Comparison of ENCODE assay signal across 1 cellular context in the genomic region with DNA sequence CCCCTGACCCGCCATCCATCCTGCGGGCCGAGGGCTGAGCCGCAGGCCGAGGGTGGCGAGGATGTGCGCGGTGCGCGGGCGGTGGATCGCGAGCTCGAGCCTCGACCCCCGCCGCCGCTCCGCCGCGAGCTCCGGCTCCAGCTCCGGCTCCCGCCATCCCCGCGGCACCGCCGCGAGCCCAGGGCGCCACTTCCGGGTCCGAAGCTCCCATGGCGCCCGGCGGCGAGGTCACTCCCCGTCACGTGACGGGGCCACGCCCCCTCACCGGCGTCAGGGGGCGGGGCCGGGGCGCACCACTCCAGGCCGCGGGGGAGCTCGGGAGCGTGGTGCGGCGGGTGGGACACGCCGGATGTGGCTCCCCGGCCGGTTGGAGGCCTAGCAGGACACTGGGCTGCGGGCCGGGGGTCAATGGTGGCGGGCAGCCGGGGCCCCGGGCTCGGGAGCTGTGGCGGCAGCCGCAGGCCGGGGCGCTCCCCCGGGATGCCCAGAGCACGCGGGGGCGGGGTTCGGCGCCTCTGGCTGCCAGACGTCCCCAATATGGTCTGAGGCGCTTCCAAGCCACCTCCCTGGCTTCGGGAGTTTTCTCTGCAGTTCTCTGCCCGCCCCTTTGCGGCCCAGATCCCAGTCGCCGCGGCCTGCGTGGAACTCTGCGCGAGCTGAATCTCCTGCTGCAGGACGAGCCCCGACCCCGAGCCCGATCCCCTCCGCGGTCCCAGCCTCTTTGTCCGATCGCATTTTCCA.
A peak's percentile ranks its signal among the peaks of the same experiment; 100 is the strongest.
TF ChIP-seq lines count a peak whose summit lies in the region.

A gene with protein sequence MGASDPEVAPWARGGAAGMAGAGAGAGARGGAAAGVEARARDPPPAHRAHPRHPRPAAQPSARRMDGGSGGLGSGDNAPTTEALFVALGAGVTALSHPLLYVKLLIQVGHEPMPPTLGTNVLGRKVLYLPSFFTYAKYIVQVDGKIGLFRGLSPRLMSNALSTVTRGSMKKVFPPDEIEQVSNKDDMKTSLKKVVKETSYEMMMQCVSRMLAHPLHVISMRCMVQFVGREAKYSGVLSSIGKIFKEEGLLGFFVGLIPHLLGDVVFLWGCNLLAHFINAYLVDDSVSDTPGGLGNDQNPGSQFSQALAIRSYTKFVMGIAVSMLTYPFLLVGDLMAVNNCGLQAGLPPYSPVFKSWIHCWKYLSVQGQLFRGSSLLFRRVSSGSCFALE (minus strand): TSS at position 234 of the 741 bp plus-strand sequence. CDS start 23 bp downstream, at position 211.

TF ChIP-seq in HepG2, 621 proteins besides CTCF, POLR2A, EP300 and RAD21 (continued from another document and continues in another):
- TF ChIP-seq ZFX (CRISPR knock-in tag; IDR thresholded peaks at IDR 0.05; ENCODE audit: low read depth) (peak; percentile 96), RBAK (CRISPR knock-in tag; IDR thresholded peaks at IDR 0.05) (no peak), ZNF30 (CRISPR knock-in tag; IDR thresholded peaks at IDR 0.05) (no peak), NFYC (CRISPR knock-in tag; IDR thresholded peaks at IDR 0.05) (0 out of 2 replicates have a peak, but pooled peaks have one; percentile 25), KAT7 (CRISPR knock-in tag; IDR thresholded peaks at IDR 0.05; ENCODE audit: borderline replicate concordance) (peak; percentile 83), YEATS2 (CRISPR knock-in tag; IDR thresholded peaks at IDR 0.05; ENCODE audit: borderline replicate concordance) (peak; percentile 80), TARDBP (CRISPR knock-in tag; IDR thresholded peaks at IDR 0.05) (peak; percentile 72; the same call in 1 of the 2 replicates), ETV5 (CRISPR knock-in tag; IDR thresholded peaks at IDR 0.05; ENCODE audit: borderline replicate concordance) (peak; percentile 90), SP1 (IDR thresholded peaks at IDR 0.05) (peak; percentile 77; the same call in 1 of the 2 replicates), SP1 (CRISPR knock-in tag; IDR thresholded peaks at IDR 0.05) (peak; percentile 99), NFKB2 (CRISPR knock-in tag; IDR thresholded peaks at IDR 0.05; ENCODE audit: borderline replicate concordance) (no peak; the same call in none of the 2 replicates), ZNF329 (CRISPR knock-in tag; IDR thresholded peaks at IDR 0.05; ENCODE audit: low read depth) (no peak), FOXK1 (CRISPR knock-in tag; IDR thresholded peaks at IDR 0.05; ENCODE audit: borderline replicate concordance, low read depth) (0 out of 2 replicates have a peak, but pooled peaks have one; percentile 38), ARID2 (CRISPR knock-in tag; IDR thresholded peaks at IDR 0.05; ENCODE audit: borderline replicate concordance) (no peak), ZNF761 (CRISPR knock-in tag; conservative IDR thresholded peaks at IDR 0.05) (peak; percentile 92), CBX2 (IDR thresholded peaks at IDR 0.05; ENCODE audit: low read depth, low read length) (no peak), CBX2 (CRISPR knock-in tag; IDR thresholded peaks at IDR 0.05; ENCODE audit: low read depth) (no peak), ZNF256 (CRISPR knock-in tag; conservative IDR thresholded peaks at IDR 0.05) (no peak), ZNF644 (CRISPR knock-in tag; IDR thresholded peaks at IDR 0.05; ENCODE audit: low read depth) (no peak), PCBP2 (optimal IDR thresholded peaks at IDR 0.05; ENCODE audit: low read depth, low read length, poor library complexity, severe bottlenecking) (no peak), NR1H2 (CRISPR knock-in tag; IDR thresholded peaks at IDR 0.05; ENCODE audit: borderline replicate concordance, low read depth) (no peak; the same call in 1 of the 2 replicates), CREM (IDR thresholded peaks at IDR 0.05) (no peak; the same call in 1 of the 2 replicates), CREM (CRISPR knock-in tag; IDR thresholded peaks at IDR 0.05) (no peak), ZNF234 (CRISPR knock-in tag; conservative IDR thresholded peaks at IDR 0.05) (0 out of 2 replicates have a peak, but pooled peaks have one; percentile 3), ZNF138 (CRISPR knock-in tag; IDR thresholded peaks at IDR 0.05; ENCODE audit: low read depth) (peak; percentile 74), MYC (CRISPR knock-in tag; IDR thresholded peaks at IDR 0.05; ENCODE audit: borderline replicate concordance) (peak; percentile 69), U2AF2 (IDR thresholded peaks at IDR 0.05; ENCODE audit: low read depth, low read length) (no peak), MED13 (CRISPR knock-in tag; IDR thresholded peaks at IDR 0.05) (peak; percentile 57; the same call in 1 of the 2 replicates), RXRB (CRISPR knock-in tag; IDR thresholded peaks at IDR 0.05; ENCODE audit: borderline replicate concordance) (peak; percentile 53; the same call in 1 of the 2 replicates), ZNF563 (CRISPR knock-in tag; IDR thresholded peaks at IDR 0.05) (peak; percentile 87), SP5 (CRISPR knock-in tag; IDR thresholded peaks at IDR 0.05; ENCODE audit: borderline replicate concordance, low read depth) (peak; percentile 83), CBFB (CRISPR knock-in tag; IDR thresholded peaks at IDR 0.05) (peak; percentile 74; the same call in 1 of the 2 replicates), ZBTB3 (CRISPR knock-in tag; IDR thresholded peaks at IDR 0.05; ENCODE audit: borderline replicate concordance, low read depth) (peak; percentile 69; the same call in 1 of the 2 replicates), IKZF4 (CRISPR knock-in tag; IDR thresholded peaks at IDR 0.05; ENCODE audit: borderline replicate concordance, low read depth, not compliant biosample characterization) (peak; percentile 73), ZNF34 (CRISPR knock-in tag; IDR thresholded peaks at IDR 0.05; ENCODE audit: borderline replicate concordance) (0 out of 2 replicates have a peak, but pooled peaks have one; percentile 33), RFX3 (CRISPR knock-in tag; IDR thresholded peaks at IDR 0.05) (no peak), NR2F1 (CRISPR knock-in tag; IDR thresholded peaks at IDR 0.05) (peak in 1 of 2 experiments; percentile 42; a peak in 1 of 4 replicates), ZNF550 (CRISPR knock-in tag; IDR thresholded peaks at IDR 0.05; ENCODE audit: borderline replicate concordance) (no peak), USF2 (IDR thresholded peaks at IDR 0.05; ENCODE audit: low read depth, low read length) (peak; percentile 96), USF2 (CRISPR knock-in tag; IDR thresholded peaks at IDR 0.05; ENCODE audit: borderline replicate concordance) (peak; percentile 81; the same call in 1 of the 2 replicates), ZSCAN25 (CRISPR knock-in tag; IDR thresholded peaks at IDR 0.05) (peak; percentile 39; the same call in 1 of the 2 replicates), PCBP1 (IDR thresholded peaks at IDR 0.05; ENCODE audit: borderline replicate concordance, low read depth, low read length) (0 out of 2 replicates have a peak, but pooled peaks have one; percentile 81), ZSCAN30 (CRISPR knock-in tag; IDR thresholded peaks at IDR 0.05) (no peak), ZNF678 (CRISPR knock-in tag; IDR thresholded peaks at IDR 0.05) (0 out of 2 replicates have a peak, but pooled peaks have one; percentile 12)
- TF ChIP-seq, protein P1, sequence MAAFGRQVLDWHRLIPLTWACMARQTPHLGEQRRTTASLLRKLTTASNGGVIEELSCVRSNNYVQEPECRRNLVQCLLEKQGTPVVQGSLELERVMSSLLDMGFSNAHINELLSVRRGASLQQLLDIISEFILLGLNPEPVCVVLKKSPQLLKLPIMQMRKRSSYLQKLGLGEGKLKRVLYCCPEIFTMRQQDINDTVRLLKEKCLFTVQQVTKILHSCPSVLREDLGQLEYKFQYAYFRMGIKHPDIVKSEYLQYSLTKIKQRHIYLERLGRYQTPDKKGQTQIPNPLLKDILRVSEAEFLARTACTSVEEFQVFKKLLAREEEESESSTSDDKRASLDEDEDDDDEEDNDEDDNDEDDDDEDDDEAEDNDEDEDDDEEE (CRISPR knock-in tag; IDR thresholded peaks at IDR 0.05), result peak; percentile 32; the same call in 1 of the 2 replicates
- TF ChIP-seq, protein P2, sequence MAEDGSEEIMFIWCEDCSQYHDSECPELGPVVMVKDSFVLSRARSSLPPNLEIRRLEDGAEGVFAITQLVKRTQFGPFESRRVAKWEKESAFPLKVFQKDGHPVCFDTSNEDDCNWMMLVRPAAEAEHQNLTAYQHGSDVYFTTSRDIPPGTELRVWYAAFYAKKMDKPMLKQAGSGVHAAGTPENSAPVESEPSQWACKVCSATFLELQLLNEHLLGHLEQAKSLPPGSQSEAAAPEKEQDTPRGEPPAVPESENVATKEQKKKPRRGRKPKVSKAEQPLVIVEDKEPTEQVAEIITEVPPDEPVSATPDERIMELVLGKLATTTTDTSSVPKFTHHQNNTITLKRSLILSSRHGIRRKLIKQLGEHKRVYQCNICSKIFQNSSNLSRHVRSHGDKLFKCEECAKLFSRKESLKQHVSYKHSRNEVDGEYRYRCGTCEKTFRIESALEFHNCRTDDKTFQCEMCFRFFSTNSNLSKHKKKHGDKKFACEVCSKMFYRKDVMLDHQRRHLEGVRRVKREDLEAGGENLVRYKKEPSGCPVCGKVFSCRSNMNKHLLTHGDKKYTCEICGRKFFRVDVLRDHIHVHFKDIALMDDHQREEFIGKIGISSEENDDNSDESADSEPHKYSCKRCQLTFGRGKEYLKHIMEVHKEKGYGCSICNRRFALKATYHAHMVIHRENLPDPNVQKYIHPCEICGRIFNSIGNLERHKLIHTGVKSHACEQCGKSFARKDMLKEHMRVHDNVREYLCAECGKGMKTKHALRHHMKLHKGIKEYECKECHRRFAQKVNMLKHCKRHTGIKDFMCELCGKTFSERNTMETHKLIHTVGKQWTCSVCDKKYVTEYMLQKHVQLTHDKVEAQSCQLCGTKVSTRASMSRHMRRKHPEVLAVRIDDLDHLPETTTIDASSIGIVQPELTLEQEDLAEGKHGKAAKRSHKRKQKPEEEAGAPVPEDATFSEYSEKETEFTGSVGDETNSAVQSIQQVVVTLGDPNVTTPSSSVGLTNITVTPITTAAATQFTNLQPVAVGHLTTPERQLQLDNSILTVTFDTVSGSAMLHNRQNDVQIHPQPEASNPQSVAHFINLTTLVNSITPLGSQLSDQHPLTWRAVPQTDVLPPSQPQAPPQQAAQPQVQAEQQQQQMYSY (CRISPR knock-in tag; IDR thresholded peaks at IDR 0.05), result peak; percentile 62; the same call in 1 of the 2 replicates
- TF ChIP-seq, protein P3, sequence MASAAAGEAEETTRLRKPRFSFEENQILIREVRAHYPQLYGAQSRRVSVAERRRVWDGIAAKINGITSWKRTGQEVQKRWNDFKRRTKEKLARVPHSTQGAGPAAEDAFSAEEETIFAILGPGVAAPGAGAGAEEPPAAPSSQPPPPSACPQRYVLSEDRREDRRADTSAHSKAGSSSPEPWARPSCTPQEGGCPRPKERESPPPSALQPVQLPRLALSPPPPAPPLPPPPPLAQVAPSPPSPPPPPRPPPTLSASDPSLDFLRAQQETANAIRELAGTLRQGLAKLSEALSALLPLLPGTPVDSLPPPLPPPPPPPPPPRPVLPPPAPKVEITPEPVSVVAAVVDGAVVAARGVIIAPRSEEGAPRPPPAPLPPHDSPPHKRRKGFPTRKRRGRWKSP (CRISPR knock-in tag; IDR thresholded peaks at IDR 0.05), result no peak
- TF ChIP-seq, protein P4, sequence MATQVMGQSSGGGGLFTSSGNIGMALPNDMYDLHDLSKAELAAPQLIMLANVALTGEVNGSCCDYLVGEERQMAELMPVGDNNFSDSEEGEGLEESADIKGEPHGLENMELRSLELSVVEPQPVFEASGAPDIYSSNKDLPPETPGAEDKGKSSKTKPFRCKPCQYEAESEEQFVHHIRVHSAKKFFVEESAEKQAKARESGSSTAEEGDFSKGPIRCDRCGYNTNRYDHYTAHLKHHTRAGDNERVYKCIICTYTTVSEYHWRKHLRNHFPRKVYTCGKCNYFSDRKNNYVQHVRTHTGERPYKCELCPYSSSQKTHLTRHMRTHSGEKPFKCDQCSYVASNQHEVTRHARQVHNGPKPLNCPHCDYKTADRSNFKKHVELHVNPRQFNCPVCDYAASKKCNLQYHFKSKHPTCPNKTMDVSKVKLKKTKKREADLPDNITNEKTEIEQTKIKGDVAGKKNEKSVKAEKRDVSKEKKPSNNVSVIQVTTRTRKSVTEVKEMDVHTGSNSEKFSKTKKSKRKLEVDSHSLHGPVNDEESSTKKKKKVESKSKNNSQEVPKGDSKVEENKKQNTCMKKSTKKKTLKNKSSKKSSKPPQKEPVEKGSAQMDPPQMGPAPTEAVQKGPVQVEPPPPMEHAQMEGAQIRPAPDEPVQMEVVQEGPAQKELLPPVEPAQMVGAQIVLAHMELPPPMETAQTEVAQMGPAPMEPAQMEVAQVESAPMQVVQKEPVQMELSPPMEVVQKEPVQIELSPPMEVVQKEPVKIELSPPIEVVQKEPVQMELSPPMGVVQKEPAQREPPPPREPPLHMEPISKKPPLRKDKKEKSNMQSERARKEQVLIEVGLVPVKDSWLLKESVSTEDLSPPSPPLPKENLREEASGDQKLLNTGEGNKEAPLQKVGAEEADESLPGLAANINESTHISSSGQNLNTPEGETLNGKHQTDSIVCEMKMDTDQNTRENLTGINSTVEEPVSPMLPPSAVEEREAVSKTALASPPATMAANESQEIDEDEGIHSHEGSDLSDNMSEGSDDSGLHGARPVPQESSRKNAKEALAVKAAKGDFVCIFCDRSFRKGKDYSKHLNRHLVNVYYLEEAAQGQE (IDR thresholded peaks at IDR 0.05; ENCODE audit: borderline replicate concordance in 1 of 2, low read depth in 1 of 2, low read length in 2 of 2), result no peak; a peak in 1 of 4 replicates
- TF ChIP-seq, protein P5, sequence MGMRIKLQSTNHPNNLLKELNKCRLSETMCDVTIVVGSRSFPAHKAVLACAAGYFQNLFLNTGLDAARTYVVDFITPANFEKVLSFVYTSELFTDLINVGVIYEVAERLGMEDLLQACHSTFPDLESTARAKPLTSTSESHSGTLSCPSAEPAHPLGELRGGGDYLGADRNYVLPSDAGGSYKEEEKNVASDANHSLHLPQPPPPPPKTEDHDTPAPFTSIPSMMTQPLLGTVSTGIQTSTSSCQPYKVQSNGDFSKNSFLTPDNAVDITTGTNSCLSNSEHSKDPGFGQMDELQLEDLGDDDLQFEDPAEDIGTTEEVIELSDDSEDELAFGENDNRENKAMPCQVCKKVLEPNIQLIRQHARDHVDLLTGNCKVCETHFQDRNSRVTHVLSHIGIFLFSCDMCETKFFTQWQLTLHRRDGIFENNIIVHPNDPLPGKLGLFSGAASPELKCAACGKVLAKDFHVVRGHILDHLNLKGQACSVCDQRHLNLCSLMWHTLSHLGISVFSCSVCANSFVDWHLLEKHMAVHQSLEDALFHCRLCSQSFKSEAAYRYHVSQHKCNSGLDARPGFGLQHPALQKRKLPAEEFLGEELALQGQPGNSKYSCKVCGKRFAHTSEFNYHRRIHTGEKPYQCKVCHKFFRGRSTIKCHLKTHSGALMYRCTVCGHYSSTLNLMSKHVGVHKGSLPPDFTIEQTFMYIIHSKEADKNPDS (CRISPR knock-in tag; IDR thresholded peaks at IDR 0.05), result 0 out of 2 replicates have a peak, but pooled peaks have one; percentile 22
